Comparison of ENCODE assay signal across 1 cellular context in the genomic region with DNA sequence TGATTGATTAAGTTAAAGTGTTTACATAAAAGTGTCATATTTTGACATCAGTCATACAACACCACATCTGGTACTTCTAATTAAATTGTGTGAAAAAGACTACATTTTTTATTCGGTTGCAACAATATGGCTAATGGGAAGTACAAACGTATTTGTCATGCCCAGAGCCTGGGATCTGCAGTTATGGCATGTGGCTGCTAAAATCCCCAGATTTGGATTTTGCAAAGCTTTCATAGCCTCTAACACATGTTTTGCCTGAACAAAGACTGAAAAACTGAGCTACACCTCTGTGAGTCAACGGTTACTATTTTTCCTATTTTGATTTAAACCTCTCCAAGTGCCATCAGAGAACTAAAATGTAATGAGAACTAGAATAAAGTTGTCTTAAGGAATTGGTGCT.
TF ChIP-seq lines count a peak whose summit lies in the region.

No MANE protein-coding gene starts in this region.

TF ChIP-seq in GM23338, 12 proteins besides CTCF, POLR2A, EP300 and RAD21 (continued from another document):
- TF ChIP-seq, protein P1, sequence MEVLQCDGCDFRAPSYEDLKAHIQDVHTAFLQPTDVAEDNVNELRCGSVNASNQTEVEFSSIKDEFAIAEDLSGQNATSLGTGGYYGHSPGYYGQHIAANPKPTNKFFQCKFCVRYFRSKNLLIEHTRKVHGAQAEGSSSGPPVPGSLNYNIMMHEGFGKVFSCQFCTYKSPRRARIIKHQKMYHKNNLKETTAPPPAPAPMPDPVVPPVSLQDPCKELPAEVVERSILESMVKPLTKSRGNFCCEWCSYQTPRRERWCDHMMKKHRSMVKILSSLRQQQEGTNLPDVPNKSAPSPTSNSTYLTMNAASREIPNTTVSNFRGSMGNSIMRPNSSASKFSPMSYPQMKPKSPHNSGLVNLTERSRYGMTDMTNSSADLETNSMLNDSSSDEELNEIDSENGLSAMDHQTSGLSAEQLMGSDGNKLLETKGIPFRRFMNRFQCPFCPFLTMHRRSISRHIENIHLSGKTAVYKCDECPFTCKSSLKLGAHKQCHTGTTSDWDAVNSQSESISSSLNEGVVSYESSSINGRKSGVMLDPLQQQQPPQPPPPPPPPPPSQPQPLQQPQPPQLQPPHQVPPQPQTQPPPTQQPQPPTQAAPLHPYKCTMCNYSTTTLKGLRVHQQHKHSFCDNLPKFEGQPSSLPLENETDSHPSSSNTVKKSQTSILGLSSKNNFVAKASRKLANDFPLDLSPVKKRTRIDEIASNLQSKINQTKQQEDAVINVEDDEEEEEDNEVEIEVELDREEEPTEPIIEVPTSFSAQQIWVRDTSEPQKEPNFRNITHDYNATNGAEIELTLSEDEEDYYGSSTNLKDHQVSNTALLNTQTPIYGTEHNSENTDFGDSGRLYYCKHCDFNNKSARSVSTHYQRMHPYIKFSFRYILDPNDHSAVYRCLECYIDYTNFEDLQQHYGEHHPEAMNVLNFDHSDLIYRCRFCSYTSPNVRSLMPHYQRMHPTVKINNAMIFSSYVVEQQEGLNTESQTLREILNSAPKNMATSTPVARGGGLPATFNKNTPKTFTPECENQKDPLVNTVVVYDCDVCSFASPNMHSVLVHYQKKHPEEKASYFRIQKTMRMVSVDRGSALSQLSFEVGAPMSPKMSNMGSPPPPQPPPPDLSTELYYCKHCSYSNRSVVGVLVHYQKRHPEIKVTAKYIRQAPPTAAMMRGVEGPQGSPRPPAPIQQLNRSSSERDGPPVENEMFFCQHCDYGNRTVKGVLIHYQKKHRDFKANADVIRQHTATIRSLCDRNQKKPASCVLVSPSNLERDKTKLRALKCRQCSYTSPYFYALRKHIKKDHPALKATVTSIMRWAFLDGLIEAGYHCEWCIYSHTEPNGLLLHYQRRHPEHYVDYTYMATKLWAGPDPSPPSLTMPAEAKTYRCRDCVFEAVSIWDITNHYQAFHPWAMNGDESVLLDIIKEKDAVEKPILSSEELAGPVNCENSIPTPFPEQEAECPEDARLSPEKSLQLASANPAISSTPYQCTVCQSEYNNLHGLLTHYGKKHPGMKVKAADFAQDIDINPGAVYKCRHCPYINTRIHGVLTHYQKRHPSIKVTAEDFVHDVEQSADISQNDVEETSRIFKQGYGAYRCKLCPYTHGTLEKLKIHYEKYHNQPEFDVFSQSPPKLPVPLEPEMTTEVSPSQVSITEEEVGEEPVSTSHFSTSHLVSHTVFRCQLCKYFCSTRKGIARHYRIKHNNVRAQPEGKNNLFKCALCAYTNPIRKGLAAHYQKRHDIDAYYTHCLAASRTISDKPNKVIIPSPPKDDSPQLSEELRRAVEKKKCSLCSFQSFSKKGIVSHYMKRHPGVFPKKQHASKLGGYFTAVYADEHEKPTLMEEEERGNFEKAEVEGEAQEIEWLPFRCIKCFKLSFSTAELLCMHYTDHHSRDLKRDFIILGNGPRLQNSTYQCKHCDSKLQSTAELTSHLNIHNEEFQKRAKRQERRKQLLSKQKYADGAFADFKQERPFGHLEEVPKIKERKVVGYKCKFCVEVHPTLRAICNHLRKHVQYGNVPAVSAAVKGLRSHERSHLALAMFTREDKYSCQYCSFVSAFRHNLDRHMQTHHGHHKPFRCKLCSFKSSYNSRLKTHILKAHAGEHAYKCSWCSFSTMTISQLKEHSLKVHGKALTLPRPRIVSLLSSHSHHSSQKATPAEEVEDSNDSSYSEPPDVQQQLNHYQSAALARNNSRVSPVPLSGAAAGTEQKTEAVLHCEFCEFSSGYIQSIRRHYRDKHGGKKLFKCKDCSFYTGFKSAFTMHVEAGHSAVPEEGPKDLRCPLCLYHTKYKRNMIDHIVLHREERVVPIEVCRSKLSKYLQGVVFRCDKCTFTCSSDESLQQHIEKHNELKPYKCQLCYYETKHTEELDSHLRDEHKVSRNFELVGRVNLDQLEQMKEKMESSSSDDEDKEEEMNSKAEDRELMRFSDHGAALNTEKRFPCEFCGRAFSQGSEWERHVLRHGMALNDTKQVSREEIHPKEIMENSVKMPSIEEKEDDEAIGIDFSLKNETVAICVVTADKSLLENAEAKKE (CRISPR knock-in tag; IDR thresholded peaks at IDR 0.05), result no peak
- TF ChIP-seq, protein P2, sequence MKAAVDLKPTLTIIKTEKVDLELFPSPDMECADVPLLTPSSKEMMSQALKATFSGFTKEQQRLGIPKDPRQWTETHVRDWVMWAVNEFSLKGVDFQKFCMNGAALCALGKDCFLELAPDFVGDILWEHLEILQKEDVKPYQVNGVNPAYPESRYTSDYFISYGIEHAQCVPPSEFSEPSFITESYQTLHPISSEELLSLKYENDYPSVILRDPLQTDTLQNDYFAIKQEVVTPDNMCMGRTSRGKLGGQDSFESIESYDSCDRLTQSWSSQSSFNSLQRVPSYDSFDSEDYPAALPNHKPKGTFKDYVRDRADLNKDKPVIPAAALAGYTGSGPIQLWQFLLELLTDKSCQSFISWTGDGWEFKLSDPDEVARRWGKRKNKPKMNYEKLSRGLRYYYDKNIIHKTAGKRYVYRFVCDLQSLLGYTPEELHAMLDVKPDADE (IDR thresholded peaks at IDR 0.05), result no peak
- TF ChIP-seq STAT1 (IDR thresholded peaks at IDR 0.05; ENCODE audit: unreplicated experiment) (no peak), CREB1 (CRISPR knock-in tag; IDR thresholded peaks at IDR 0.05; ENCODE audit: low read depth) (no peak), JUNB (IDR thresholded peaks at IDR 0.05; ENCODE audit: unreplicated experiment) (no peak), NANOG (IDR thresholded peaks at IDR 0.05; ENCODE audit: borderline replicate concordance) (no peak), EZH2 (IDR thresholded peaks at IDR 0.05; ENCODE audit: low read depth, unreplicated experiment) (no peak), EZH2phosphoT487 (IDR thresholded peaks at IDR 0.05; ENCODE audit: unreplicated experiment) (no peak)
TF ChIP-seq in GM23338: peak in this region for 0.
